ENCODE assay signal across 1 cellular context in the genomic region with DNA sequence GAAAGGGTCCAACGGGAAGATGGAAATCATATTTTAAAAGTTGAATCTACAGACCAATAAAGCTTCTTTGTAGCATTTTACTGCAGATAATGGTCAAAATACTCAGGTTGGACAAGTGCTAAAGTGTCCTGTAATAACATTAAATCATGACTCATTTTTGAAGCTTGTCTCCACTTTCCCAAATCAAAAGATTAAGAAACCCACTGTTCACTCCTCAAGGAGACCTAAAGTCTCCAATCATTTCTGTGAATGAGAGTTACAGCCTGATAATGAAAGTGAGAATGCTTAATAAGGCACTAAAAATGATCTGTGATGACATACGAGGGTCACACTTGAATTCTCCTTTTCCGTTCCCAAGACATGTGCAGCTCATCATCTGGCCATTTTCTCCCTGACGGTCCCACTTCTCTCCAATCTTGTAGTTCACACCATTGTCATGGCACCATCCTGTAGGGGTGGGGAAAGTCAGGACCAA.
TF ChIP-seq lines count a peak whose summit lies in the region.

No MANE protein-coding gene starts in this region.

TF ChIP-seq in GM12878, 131 proteins besides CTCF, POLR2A, EP300 and RAD21 (continued from another document):
- TF ChIP-seq ZNF274 (IDR thresholded peaks at IDR 0.05; ENCODE audit: insufficient read depth, insufficient read length) = no peak
- TF ChIP-seq WRNIP1 (IDR thresholded peaks at IDR 0.05; ENCODE audit: borderline replicate concordance, low read depth, low read length) = no peak
- no peak for TF ChIP-seq BMI1 (IDR thresholded peaks at IDR 0.05; ENCODE audit: borderline replicate concordance)
- TF ChIP-seq, protein P1, sequence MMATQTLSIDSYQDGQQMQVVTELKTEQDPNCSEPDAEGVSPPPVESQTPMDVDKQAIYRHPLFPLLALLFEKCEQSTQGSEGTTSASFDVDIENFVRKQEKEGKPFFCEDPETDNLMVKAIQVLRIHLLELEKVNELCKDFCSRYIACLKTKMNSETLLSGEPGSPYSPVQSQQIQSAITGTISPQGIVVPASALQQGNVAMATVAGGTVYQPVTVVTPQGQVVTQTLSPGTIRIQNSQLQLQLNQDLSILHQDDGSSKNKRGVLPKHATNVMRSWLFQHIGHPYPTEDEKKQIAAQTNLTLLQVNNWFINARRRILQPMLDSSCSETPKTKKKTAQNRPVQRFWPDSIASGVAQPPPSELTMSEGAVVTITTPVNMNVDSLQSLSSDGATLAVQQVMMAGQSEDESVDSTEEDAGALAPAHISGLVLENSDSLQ (IDR thresholded peaks at IDR 0.05) = no peak
- no peak for TF ChIP-seq HDAC6 (IDR thresholded peaks at IDR 0.05; ENCODE audit: unreplicated experiment)
- TF ChIP-seq HDGF (IDR thresholded peaks at IDR 0.05) = no peak
- TF ChIP-seq FOS (IDR thresholded peaks at IDR 0.05; ENCODE audit: borderline replicate concordance, extremely low read depth, insufficient read length) = no peak
- TF ChIP-seq STAT3 (IDR thresholded peaks at IDR 0.05; ENCODE audit: low read depth, low read length) = no peak
- 0 out of 2 replicates have a peak, but pooled peaks have one; percentile 17 for TF ChIP-seq CREM (IDR thresholded peaks at IDR 0.05; ENCODE audit: low read depth)
- TF ChIP-seq MYB (IDR thresholded peaks at IDR 0.05; ENCODE audit: borderline replicate concordance, low read depth, low read length) = no peak
- TF ChIP-seq, protein P2, sequence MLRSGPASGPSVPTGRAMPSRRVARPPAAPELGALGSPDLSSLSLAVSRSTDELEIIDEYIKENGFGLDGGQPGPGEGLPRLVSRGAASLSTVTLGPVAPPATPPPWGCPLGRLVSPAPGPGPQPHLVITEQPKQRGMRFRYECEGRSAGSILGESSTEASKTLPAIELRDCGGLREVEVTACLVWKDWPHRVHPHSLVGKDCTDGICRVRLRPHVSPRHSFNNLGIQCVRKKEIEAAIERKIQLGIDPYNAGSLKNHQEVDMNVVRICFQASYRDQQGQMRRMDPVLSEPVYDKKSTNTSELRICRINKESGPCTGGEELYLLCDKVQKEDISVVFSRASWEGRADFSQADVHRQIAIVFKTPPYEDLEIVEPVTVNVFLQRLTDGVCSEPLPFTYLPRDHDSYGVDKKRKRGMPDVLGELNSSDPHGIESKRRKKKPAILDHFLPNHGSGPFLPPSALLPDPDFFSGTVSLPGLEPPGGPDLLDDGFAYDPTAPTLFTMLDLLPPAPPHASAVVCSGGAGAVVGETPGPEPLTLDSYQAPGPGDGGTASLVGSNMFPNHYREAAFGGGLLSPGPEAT (IDR thresholded peaks at IDR 0.05; ENCODE audit: low read depth) = peak; percentile 55
- no peak for TF ChIP-seq POLR2AphosphoS2 (IDR thresholded peaks at IDR 0.05; ENCODE audit: low read depth, low read length)
- TF ChIP-seq TARDBP (IDR thresholded peaks at IDR 0.05; ENCODE audit: borderline replicate concordance) = no peak
- TF ChIP-seq, protein P3, sequence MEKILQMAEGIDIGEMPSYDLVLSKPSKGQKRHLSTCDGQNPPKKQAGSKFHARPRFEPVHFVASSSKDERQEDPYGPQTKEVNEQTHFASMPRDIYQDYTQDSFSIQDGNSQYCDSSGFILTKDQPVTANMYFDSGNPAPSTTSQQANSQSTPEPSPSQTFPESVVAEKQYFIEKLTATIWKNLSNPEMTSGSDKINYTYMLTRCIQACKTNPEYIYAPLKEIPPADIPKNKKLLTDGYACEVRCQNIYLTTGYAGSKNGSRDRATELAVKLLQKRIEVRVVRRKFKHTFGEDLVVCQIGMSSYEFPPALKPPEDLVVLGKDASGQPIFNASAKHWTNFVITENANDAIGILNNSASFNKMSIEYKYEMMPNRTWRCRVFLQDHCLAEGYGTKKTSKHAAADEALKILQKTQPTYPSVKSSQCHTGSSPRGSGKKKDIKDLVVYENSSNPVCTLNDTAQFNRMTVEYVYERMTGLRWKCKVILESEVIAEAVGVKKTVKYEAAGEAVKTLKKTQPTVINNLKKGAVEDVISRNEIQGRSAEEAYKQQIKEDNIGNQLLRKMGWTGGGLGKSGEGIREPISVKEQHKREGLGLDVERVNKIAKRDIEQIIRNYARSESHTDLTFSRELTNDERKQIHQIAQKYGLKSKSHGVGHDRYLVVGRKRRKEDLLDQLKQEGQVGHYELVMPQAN (conservative IDR thresholded peaks at IDR 0.05) = no peak
- no peak for TF ChIP-seq EED (IDR thresholded peaks at IDR 0.05; ENCODE audit: low read depth)
- no peak for TF ChIP-seq ETV6 (conservative IDR thresholded peaks at IDR 0.05 in 1 of 2, IDR thresholded peaks at IDR 0.05 in 1 of 2; ENCODE audit: borderline replicate concordance in 1 of 2, low read depth in 1 of 2)
- TF ChIP-seq ZNF687 (IDR thresholded peaks at IDR 0.05) = 0 out of 2 replicates have a peak, but pooled peaks have one; percentile 17
- no peak for TF ChIP-seq BCLAF1 (IDR thresholded peaks at IDR 0.05)
- TF ChIP-seq SMC3 (IDR thresholded peaks at IDR 0.05; ENCODE audit: borderline replicate concordance, low read length) = no peak
- peak; percentile 49 to 54; a peak in 2 of 4 replicates for TF ChIP-seq IKZF2 (IDR thresholded peaks at IDR 0.05)
- TF ChIP-seq GABPA (IDR thresholded peaks at IDR 0.05; ENCODE audit: low read depth) = no peak
- TF ChIP-seq HCFC1 (IDR thresholded peaks at IDR 0.05; ENCODE audit: low read length) = no peak
- TF ChIP-seq JUND (IDR thresholded peaks at IDR 0.05; ENCODE audit: low read depth, low read length) = no peak
- no peak for TF ChIP-seq CBX5 (IDR thresholded peaks at IDR 0.05; ENCODE audit: low read depth)
- no peak for TF ChIP-seq CEBPB (IDR thresholded peaks at IDR 0.05; ENCODE audit: borderline replicate concordance in 1 of 2, low read depth in 2 of 2, low read length in 2 of 2)
- TF ChIP-seq, protein P4, sequence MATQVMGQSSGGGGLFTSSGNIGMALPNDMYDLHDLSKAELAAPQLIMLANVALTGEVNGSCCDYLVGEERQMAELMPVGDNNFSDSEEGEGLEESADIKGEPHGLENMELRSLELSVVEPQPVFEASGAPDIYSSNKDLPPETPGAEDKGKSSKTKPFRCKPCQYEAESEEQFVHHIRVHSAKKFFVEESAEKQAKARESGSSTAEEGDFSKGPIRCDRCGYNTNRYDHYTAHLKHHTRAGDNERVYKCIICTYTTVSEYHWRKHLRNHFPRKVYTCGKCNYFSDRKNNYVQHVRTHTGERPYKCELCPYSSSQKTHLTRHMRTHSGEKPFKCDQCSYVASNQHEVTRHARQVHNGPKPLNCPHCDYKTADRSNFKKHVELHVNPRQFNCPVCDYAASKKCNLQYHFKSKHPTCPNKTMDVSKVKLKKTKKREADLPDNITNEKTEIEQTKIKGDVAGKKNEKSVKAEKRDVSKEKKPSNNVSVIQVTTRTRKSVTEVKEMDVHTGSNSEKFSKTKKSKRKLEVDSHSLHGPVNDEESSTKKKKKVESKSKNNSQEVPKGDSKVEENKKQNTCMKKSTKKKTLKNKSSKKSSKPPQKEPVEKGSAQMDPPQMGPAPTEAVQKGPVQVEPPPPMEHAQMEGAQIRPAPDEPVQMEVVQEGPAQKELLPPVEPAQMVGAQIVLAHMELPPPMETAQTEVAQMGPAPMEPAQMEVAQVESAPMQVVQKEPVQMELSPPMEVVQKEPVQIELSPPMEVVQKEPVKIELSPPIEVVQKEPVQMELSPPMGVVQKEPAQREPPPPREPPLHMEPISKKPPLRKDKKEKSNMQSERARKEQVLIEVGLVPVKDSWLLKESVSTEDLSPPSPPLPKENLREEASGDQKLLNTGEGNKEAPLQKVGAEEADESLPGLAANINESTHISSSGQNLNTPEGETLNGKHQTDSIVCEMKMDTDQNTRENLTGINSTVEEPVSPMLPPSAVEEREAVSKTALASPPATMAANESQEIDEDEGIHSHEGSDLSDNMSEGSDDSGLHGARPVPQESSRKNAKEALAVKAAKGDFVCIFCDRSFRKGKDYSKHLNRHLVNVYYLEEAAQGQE (IDR thresholded peaks at IDR 0.05; ENCODE audit: low read depth, low read length) = no peak
- no peak for TF ChIP-seq BACH1 (IDR thresholded peaks at IDR 0.05; ENCODE audit: borderline replicate concordance)
- TF ChIP-seq, protein P5, sequence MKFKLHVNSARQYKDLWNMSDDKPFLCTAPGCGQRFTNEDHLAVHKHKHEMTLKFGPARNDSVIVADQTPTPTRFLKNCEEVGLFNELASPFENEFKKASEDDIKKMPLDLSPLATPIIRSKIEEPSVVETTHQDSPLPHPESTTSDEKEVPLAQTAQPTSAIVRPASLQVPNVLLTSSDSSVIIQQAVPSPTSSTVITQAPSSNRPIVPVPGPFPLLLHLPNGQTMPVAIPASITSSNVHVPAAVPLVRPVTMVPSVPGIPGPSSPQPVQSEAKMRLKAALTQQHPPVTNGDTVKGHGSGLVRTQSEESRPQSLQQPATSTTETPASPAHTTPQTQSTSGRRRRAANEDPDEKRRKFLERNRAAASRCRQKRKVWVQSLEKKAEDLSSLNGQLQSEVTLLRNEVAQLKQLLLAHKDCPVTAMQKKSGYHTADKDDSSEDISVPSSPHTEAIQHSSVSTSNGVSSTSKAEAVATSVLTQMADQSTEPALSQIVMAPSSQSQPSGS (IDR thresholded peaks at IDR 0.05; ENCODE audit: low read length) = no peak
- TF ChIP-seq JUNB (IDR thresholded peaks at IDR 0.05) = no peak
- TF ChIP-seq SUZ12 (IDR thresholded peaks at IDR 0.05; ENCODE audit: unreplicated experiment) = no peak
- TF ChIP-seq IRF5 (IDR thresholded peaks at IDR 0.05; ENCODE audit: borderline replicate concordance) = no peak
